In genomic region chr3:172521837-172522726, GRCh38 we compare ENCODE assay signal across 8 cellular contexts. TPM values are rescaled to one million over a fixed set of nuclear protein-coding genes. Genes with fewer than 3 reads are reported as not detected.
A peak's percentile ranks its signal among the peaks of the same experiment; 100 is the strongest.
DNase-seq lines count a peak whose midpoint lies in the region; ATAC-seq and TF ChIP-seq lines count a peak whose summit lies in the region.
"Not testable (repeated sequence)": the region's sequence is repeated elsewhere in the genome, so short reads cannot be mapped to it uniquely, and the experiment has no call there.

No MANE protein-coding gene starts in this region.

- H2AFZ ChIP-seq in parathyroid adenoma: peak overlapping the region; percentile 72

- not testable (repeated sequence) for TF ChIP-seq POLR2A in thyroid gland (IDR thresholded peaks at IDR 0.05)

- not testable (repeated sequence) for H3K36me3 ChIP-seq in adipocyte (ENCODE audit: control insufficient read depth, insufficient read depth, low read length, severe bottlenecking); parathyroid adenoma (ENCODE audit: control insufficient read depth, insufficient read depth, low read length); thyroid gland

- H3K27ac ChIP-seq in VCaP (peak overlapping the region; percentile 90), parathyroid adenoma (peak overlapping the region; percentile 97), thyroid gland (peak overlapping the region in 2 of 3 donors; percentile 73 to 78)

- not testable (repeated sequence) for TF ChIP-seq CTCF in VCaP (conservative IDR thresholded peaks at IDR 0.05); epithelial cell of esophagus (IDR thresholded peaks at IDR 0.05; ENCODE audit: insufficient read depth, low read depth, low read length, missing control alignments); parathyroid adenoma (IDR thresholded peaks at IDR 0.05); thyroid gland (IDR thresholded peaks at IDR 0.05)

- ATAC-seq in left colon: peak; percentile 76

- DNase-seq in DMS153 (lab: John Stamatoyannopoulos, UW): peak; percentile 30
- DNase-seq in NCI-H2029 treated with DMSO at 0.1 percent for 48 hours (lab: John Stamatoyannopoulos, UW): peak; percentile 4
- DNase-seq in adipocyte (ENCODE audit: low read depth); epithelial cell of esophagus (ENCODE audit: low read depth); left colon; thyroid gland: not testable (repeated sequence)

- not testable (repeated sequence) for H3K9me3 ChIP-seq in adipocyte (ENCODE audit: control insufficient read depth, low read length); parathyroid adenoma (ENCODE audit: control insufficient read depth, low read length); thyroid gland

- H3K4me1 ChIP-seq in adipocyte (ENCODE audit: control insufficient read depth, insufficient read depth, low read length) (peaks cover 30% of the 10 kb centered on the region), parathyroid adenoma (peaks cover 27% of the 10 kb centered on the region)
- not testable (repeated sequence) for H3K4me1 ChIP-seq in thyroid gland

- peak overlapping the region; percentile 88 for H3K4me2 ChIP-seq in parathyroid adenoma (ENCODE audit: low read length)

- not testable (repeated sequence) for H3K27me3 ChIP-seq in adipocyte (replicated peaks; ENCODE audit: control insufficient read depth, insufficient read depth, low read length); parathyroid adenoma (ENCODE audit: control insufficient read depth, insufficient read depth, low read length); thyroid gland

- H3K4me3 ChIP-seq in adipocyte (ENCODE audit: low read length) (peak overlapping the region; percentile 76), epithelial cell of esophagus (ENCODE audit: low read length) (peak overlapping the region; percentile 85), parathyroid adenoma (ENCODE audit: low read depth, low read length) (peak overlapping the region; percentile 99), thyroid gland (replicated peaks in 1 of 3) (peak overlapping the region in 2 of 3 donors; percentile 20 to 42)

- peaks cover 29% of the 10 kb centered on the region for H3K79me2 ChIP-seq in parathyroid adenoma

- peak overlapping the region; percentile 74 for H3K9ac ChIP-seq in adipocyte (ENCODE audit: low read length)
- peak overlapping the region; percentile 38 for H3K9ac ChIP-seq in parathyroid adenoma

- 63 to 67% methylated on average over 6 of the region's 6 CpGs for WGBS in thyroid gland, 2 donors

- intact Hi-C loops in left colon (cut with DNase I, micrococcal nuclease); thyroid gland (cut with DNase I): not testable (repeated sequence)

RNA-seq across cellular contexts. Expression of gene TNFSF10, which starts 1.1 kb away (rescaled TPM):
- total RNA-seq in left colon (100 to 1,000 TPM in 1 of 2 donors, 10 to 100 TPM in 1; 94.2 to 136 TPM), thyroid gland (100 to 1,000 TPM in 1 of 4 donors, 10 to 100 TPM in 3; 24.4 to 178 (median 61.7) TPM)

Comparison
In these comparisons a context has a peak if more than half of its experiments do, and no peak if none do; other contexts are left out.
1. H3K4me3 ChIP-seq: peak in every context shown above with its lines; median percentile 99 in parathyroid adenoma; 85 in epithelial cell of esophagus; 76 in adipocyte; 31 in thyroid gland.